In genomic region chr11:44600739-44601416, GRCh38 we compare ENCODE assay signal across 8 cellular contexts. TPM values are rescaled to one million over a fixed set of nuclear protein-coding genes. Genes with fewer than 3 reads are reported as not detected.
DNase-seq lines count a peak whose midpoint lies in the region; ATAC-seq and TF ChIP-seq lines count a peak whose summit lies in the region.

No MANE protein-coding gene starts in this region.

- H3K4me1 Mint-ChIP-seq in glutamatergic neuron (ENCODE audit: low read depth, unreplicated experiment): peaks cover 21% of the 10 kb centered on the region

- H3K27me3 Mint-ChIP-seq in glutamatergic neuron (ENCODE audit: unreplicated experiment): no peaks in the 10 kb centered on the region

- no peak for TF ChIP-seq CTCF in glutamatergic neuron (IDR thresholded peaks at IDR 0.05; ENCODE audit: partially characterized antibody, unreplicated experiment)

- DNase-seq in DMS 273 (lab: John Stamatoyannopoulos, UW; ENCODE audit: unreplicated experiment): peak; percentile 97
- peak; percentile 53 for DNase-seq in NCI-H1092 (lab: John Stamatoyannopoulos, UW)
- no peak for DNase-seq in glutamatergic neuron
- no peak for DNase-seq in ureter (ENCODE audit: low spot score)
- no peak for DNase-seq in NK-92 treated with Interleukin-12 subunit alpha and Interleukin-12 subunit beta, amount 100 ng/mL, for 24 hours (lab: John Stamatoyannopoulos, UW)
- DNase-seq in stimulated activated CD4-positive, alpha-beta T cell treated with anti-CD3 and anti-CD28 coated beads, Interleukin-1b, Interleukin-23, amount 100 ng/mL, for 48 hours: no peak
- no peak for DNase-seq in NCI-H510A treated with DMSO at 0.1 percent for 48 hours (lab: John Stamatoyannopoulos, UW)

- H3K36me3 Mint-ChIP-seq in glutamatergic neuron (ENCODE audit: unreplicated experiment): no peaks in the 10 kb centered on the region

- H3K27ac Mint-ChIP-seq in glutamatergic neuron (ENCODE audit: unreplicated experiment): peak overlapping the region; percentile 70

- no peak overlapping the region for H3K4me3 Mint-ChIP-seq in glutamatergic neuron (ENCODE audit: unreplicated experiment)

- ATAC-seq in GM21390 (IDR thresholded peaks at IDR 0.05; ENCODE audit: unreplicated experiment): peak; percentile 25

- H3K9me3 Mint-ChIP-seq in glutamatergic neuron (ENCODE audit: unreplicated experiment): no peaks in the 10 kb centered on the region

RNA-seq across cellular contexts. Expression of gene CD82, which starts 35.4 kb away (rescaled TPM):
- total RNA-seq in glutamatergic neuron (ENCODE audit: unreplicated experiment): 4.4 TPM
- total RNA-seq in ureter: 148 TPM

Comparison
In these comparisons a context has a peak if more than half of its experiments do, and no peak if none do; other contexts are left out.
1. DNase-seq: peak in DMS 273 (single experiment) and NCI-H1092 (single experiment); none in glutamatergic neuron (single experiment), ureter (single experiment), NK-92 treated with Interleukin-12 subunit alpha and Interleukin-12 subunit beta, amount 100 ng/mL, for 24 hours (single experiment), stimulated activated CD4-positive, alpha-beta T cell treated with anti-CD3 and anti-CD28 coated beads, Interleukin-1b, Interleukin-23, amount 100 ng/mL, for 48 hours (single experiment) and NCI-H510A treated with DMSO at 0.1 percent for 48 hours (single experiment).
2. RNA of gene CD82, which starts 35.4 kb away (total RNA-seq): 148 TPM in ureter (single experiment); 4.4 TPM in glutamatergic neuron (single experiment); every median in the first group is over 10 times any median in the second.